23 cellular contexts compared by ENCODE assay signal in genomic region chr12:104274811-104275210, GRCh38.
"Had no signal": no experiment of that assay in that cellular context is flagged by ENCODE, and none has a peak within 500 bp of the region (broad histone marks: within the 10 kb centered on the region; RNA-seq: fewer than 3 reads in every experiment).

No MANE protein-coding gene starts in this region.

- DNase-seq: hippocampal formation; left ventricle myocardium superior; lower lobe of right lung; mesenchymal stem cell; naive thymus-derived CD8-positive, alpha-beta T cell; nucleus accumbens; pancreas; posterior cingulate gyrus; retina; right cardiac atrium; stimulated activated CD4-positive, alpha-beta T cell treated with anti-CD3 and anti-CD28 coated beads, Interleukin-12 subunit alpha, Interleukin-12 subunit beta, amount 100 ng/mL, for 4 hours; stimulated activated CD4-positive, alpha-beta T cell treated with anti-CD3 and anti-CD28 coated beads, Interleukin-15, amount 100 ng/mL, for 24 hours; stimulated activated CD4-positive, alpha-beta T cell treated with anti-CD3 and anti-CD28 coated beads, Interleukin-2, amount 100 ng/mL, for 24 hours; stimulated activated CD4-positive, alpha-beta T cell treated with anti-CD3 and anti-CD28 coated beads, Interleukin-4, amount 100 ng/mL, for 1 hour; stimulated activated naive CD4-positive, alpha-beta T cell; tibial artery; trophoblast cell; uterus had no signal

- H3K27me3 ChIP-seq: pancreas, suprapubic skin, tibial artery, uterus had no signal

- H3K9me3 ChIP-seq: lower lobe of right lung, pancreas, prostate gland, suprapubic skin, thoracic aorta, tibial artery, uterus had no signal

- H3K4me3 ChIP-seq: lower lobe of right lung, pancreas, prostate gland, skin epidermis, suprapubic skin, thoracic aorta, tibial artery, uterus had no signal

- H3K36me3 ChIP-seq: lower lobe of right lung, pancreas, prostate gland, suprapubic skin, thoracic aorta, tibial artery, uterus had no signal

- H3K27ac ChIP-seq: lower lobe of right lung, pancreas, prostate gland, suprapubic skin, thoracic aorta, tibial artery, uterus had no signal

- H3K4me1 ChIP-seq: lower lobe of right lung, pancreas, prostate gland, uterus had no signal

- ATAC-seq: left ventricle myocardium superior; lower lobe of right lung; naive thymus-derived CD8-positive, alpha-beta T cell; pancreas; right cardiac atrium; sciatic nerve had no signal
